ENCODE assay signal across 15 cellular contexts in the genomic region with DNA sequence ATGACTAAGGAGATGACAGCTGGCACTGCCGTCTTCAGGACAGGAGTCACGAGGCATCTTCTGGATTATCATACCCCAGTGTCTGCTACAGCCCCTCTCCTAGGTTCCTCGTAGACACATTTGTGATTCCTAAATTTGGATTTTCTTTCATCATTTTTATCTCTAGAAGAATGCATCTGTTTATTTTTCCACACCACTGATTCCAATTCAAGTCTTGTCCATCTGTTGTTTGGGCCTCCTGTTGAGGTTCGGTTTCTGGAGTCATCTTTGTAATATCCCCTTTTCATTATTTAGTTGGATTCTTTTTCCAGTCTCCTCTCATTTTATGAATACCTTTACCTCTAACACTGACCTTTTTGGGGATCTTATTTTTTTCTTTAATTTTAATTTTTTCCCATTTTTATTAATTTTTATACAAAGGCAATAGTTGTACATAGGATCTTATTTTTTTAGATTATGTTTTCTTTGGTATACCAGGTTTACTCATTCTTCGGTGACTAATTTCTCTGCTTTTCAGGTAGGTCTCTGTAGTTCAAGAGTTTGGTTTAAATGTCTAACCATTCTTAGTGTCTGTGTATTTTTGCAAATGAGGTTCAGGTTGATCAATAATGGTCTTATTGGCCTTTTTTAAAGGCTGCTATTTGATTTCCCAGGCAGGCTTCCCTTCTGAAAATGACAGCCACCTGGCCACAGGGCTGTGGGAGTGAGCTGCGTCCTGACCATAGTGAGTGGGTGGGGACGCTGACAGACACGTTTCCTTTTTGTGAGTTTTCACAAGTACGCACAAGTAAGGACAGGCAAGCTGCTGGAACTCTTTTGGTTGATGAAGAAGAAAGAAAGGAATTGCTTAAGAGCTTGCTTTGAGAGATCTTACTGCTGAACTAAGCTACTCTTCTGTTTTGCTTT. TPM values are rescaled to one million over a fixed set of nuclear protein-coding genes. Genes with fewer than 3 reads are reported as not detected.
DNase-seq lines count a peak whose midpoint lies in the region; ATAC-seq lines count a peak whose summit lies in the region.
"Had no signal": no experiment of that assay in that cellular context is flagged by ENCODE, and none has a peak within 500 bp of the region (broad histone marks: within the 10 kb centered on the region; RNA-seq: fewer than 3 reads in every experiment).

No MANE protein-coding gene starts in this region.

- H3K4me1 Mint-ChIP-seq in T-helper 2 cell treated with Interferon-gamma antibody and Interleukin-4, amounts not matched to agents 5 μg/mL and 100 μg/mL, for 36 hours (ENCODE audit: low read depth) = peaks cover 7% of the 10 kb centered on the region
- peaks cover 43 to 51% of the 10 kb centered on the region in 2 donors for H3K4me1 Mint-ChIP-seq in stimulated activated naive B cell treated with anti-CD40 and anti-IgM and Interleukin-4, amounts not matched to agents 10 μg/mL and 1 μg/mL and 100 μg/mL, for 72 hours
- no peaks in the 10 kb centered on the region for H3K4me1 Mint-ChIP-seq in immature natural killer cell

- DNase-seq in activated naive CD4-positive, alpha-beta T cell treated with Interleukin-2 at 50 U/mL for 16 hours = peak; percentile 15
- no peak for DNase-seq in activated naive CD4-positive, alpha-beta T cell treated with anti-CD3 and anti-CD28 coated beads, Interleukin-2, amount 50 U/mL, for 16 hours
- peak; percentile 15 for DNase-seq in T-helper 2 cell treated with Interferon-gamma antibody and Interleukin-4, amounts not matched to agents 5 μg/mL and 100 μg/mL, for 36 hours (ENCODE audit: low spot score)
- DNase-seq in stimulated activated naive B cell treated with anti-CD40 and anti-IgM and Interleukin-4, amounts not matched to agents 10 μg/mL and 1 μg/mL and 100 μg/mL, for 72 hours = peak; percentile 30
- DNase-seq in immature natural killer cell (no peak), AG08396 (ENCODE audit: low spot score) (no peak)
- DNase-seq: activated CD8-positive, alpha-beta memory T cell treated with anti-CD3 and anti-CD28 coated beads, Interleukin-2, amount 50 U/mL, for 48 hours; activated naive CD8-positive, alpha-beta T cell treated with anti-CD3 and anti-CD28 coated beads, Interleukin-2, amount 10 ng/mL, durations not matched to agents 7 days and 5 days; DMS79 treated with DMSO at 0.1 percent for 48 hours; left lung; SIG-M5; stimulated activated CD4-positive, alpha-beta T cell treated with anti-CD3 and anti-CD28 coated beads, Interleukin-1b, Interleukin-23, amount 100 ng/mL, for 48 hours; uterus had no signal

- ATAC-seq in HG02610 (IDR thresholded peaks at IDR 0.05; ENCODE audit: unreplicated experiment) (peak; percentile 50), GM21576 (IDR thresholded peaks at IDR 0.05; ENCODE audit: unreplicated experiment) (no peak)
- ATAC-seq in stimulated activated naive B cell treated with anti-CD40 and anti-IgM and Interleukin-4, amounts not matched to agents 10 μg/mL and 1 μg/mL and 100 μg/mL, for 72 hours (replicated peaks) = peak; percentile 75 to 84
- ATAC-seq: left lung had no signal

- no peaks in the 10 kb centered on the region for H3K9me3 Mint-ChIP-seq in T-helper 2 cell treated with Interferon-gamma antibody and Interleukin-4, amounts not matched to agents 5 μg/mL and 100 μg/mL, for 36 hours
- H3K9me3 Mint-ChIP-seq in stimulated activated naive B cell treated with anti-CD40 and anti-IgM and Interleukin-4, amounts not matched to agents 10 μg/mL and 1 μg/mL and 100 μg/mL, for 72 hours = no peaks in the 10 kb centered on the region
- H3K9me3 Mint-ChIP-seq in immature natural killer cell = no peaks in the 10 kb centered on the region
- H3K9me3 Mint-ChIP-seq: activated naive CD8-positive, alpha-beta T cell treated with anti-CD3 and anti-CD28 coated beads, Interleukin-2, amount 10 ng/mL, durations not matched to agents 7 days and 5 days had no signal

- H3K36me3 Mint-ChIP-seq in T-helper 2 cell treated with Interferon-gamma antibody and Interleukin-4, amounts not matched to agents 5 μg/mL and 100 μg/mL, for 36 hours (ENCODE audit: low read depth) = peaks cover 5% of the 10 kb centered on the region
- peaks cover 15 to 41% of the 10 kb centered on the region in 2 donors for H3K36me3 Mint-ChIP-seq in stimulated activated naive B cell treated with anti-CD40 and anti-IgM and Interleukin-4, amounts not matched to agents 10 μg/mL and 1 μg/mL and 100 μg/mL, for 72 hours
- peaks cover 0 to 6% (median 2%) of the 10 kb centered on the region in 3 donors for H3K36me3 Mint-ChIP-seq in immature natural killer cell

- no peaks in the 10 kb centered on the region for H3K27me3 Mint-ChIP-seq in T-helper 2 cell treated with Interferon-gamma antibody and Interleukin-4, amounts not matched to agents 5 μg/mL and 100 μg/mL, for 36 hours (ENCODE audit: low read depth)
- H3K27me3 Mint-ChIP-seq in stimulated activated naive B cell treated with anti-CD40 and anti-IgM and Interleukin-4, amounts not matched to agents 10 μg/mL and 1 μg/mL and 100 μg/mL, for 72 hours = no peaks in the 10 kb centered on the region
- peaks cover 0 to 2% (median 0%) of the 10 kb centered on the region in 3 donors for H3K27me3 Mint-ChIP-seq in immature natural killer cell (ENCODE audit: low read depth in 3 of 3)
- H3K27me3 Mint-ChIP-seq: activated naive CD8-positive, alpha-beta T cell treated with anti-CD3 and anti-CD28 coated beads, Interleukin-2, amount 10 ng/mL, durations not matched to agents 7 days and 5 days had no signal

- H3K4me3 Mint-ChIP-seq in T-helper 2 cell treated with Interferon-gamma antibody and Interleukin-4, amounts not matched to agents 5 μg/mL and 100 μg/mL, for 36 hours = no peak overlapping the region
- H3K4me3 Mint-ChIP-seq in stimulated activated naive B cell treated with anti-CD40 and anti-IgM and Interleukin-4, amounts not matched to agents 10 μg/mL and 1 μg/mL and 100 μg/mL, for 72 hours = peak overlapping the region in 1 of 2 donors; percentile 10
- no peak overlapping the region for H3K4me3 Mint-ChIP-seq in immature natural killer cell
- H3K4me3 Mint-ChIP-seq: activated naive CD8-positive, alpha-beta T cell treated with anti-CD3 and anti-CD28 coated beads, Interleukin-2, amount 10 ng/mL, durations not matched to agents 7 days and 5 days had no signal

- no peak overlapping the region for H3K27ac Mint-ChIP-seq in T-helper 2 cell treated with Interferon-gamma antibody and Interleukin-4, amounts not matched to agents 5 μg/mL and 100 μg/mL, for 36 hours
- peak overlapping the region; percentile 60 for H3K27ac Mint-ChIP-seq in stimulated activated naive B cell treated with anti-CD40 and anti-IgM and Interleukin-4, amounts not matched to agents 10 μg/mL and 1 μg/mL and 100 μg/mL, for 72 hours
- H3K27ac Mint-ChIP-seq in immature natural killer cell = peak overlapping the region in 1 of 6 donors; percentile 11
- H3K27ac Mint-ChIP-seq: activated naive CD8-positive, alpha-beta T cell treated with anti-CD3 and anti-CD28 coated beads, Interleukin-2, amount 10 ng/mL, durations not matched to agents 7 days and 5 days had no signal

RNA-seq across cellular contexts. Expression of a gene that starts 34.5 kb away (rescaled TPM):
- 1 to 10 TPM; 5.3 to 8.3 (median 8.2) TPM for polyA plus RNA-seq in immature natural killer cell

Comparison
In these comparisons a context has a peak if more than half of its experiments do, and no peak if none do; other contexts are left out.
1. DNase-seq: peak in activated naive CD4-positive, alpha-beta T cell treated with Interleukin-2 at 50 U/mL for 16 hours (single experiment), T-helper 2 cell treated with Interferon-gamma antibody and Interleukin-4, amounts not matched to agents 5 μg/mL and 100 μg/mL, for 36 hours (single experiment) and stimulated activated naive B cell treated with anti-CD40 and anti-IgM and Interleukin-4, amounts not matched to agents 10 μg/mL and 1 μg/mL and 100 μg/mL, for 72 hours (single experiment); none in activated naive CD4-positive, alpha-beta T cell treated with anti-CD3 and anti-CD28 coated beads, Interleukin-2, amount 50 U/mL, for 16 hours (single experiment), immature natural killer cell (0 of 3) and AG08396 (single experiment).